ENCODE assay signal across 9 cellular contexts in genomic region chr17:30554839-30555751, GRCh38.
DNase-seq lines count a peak whose midpoint lies in the region; ATAC-seq and TF ChIP-seq lines count a peak whose summit lies in the region.
"Had no signal": no experiment of that assay in that cellular context is flagged by ENCODE, and none has a peak within 500 bp of the region (broad histone marks: within the 10 kb centered on the region; RNA-seq: fewer than 3 reads in every experiment).

No MANE protein-coding gene starts in this region.

- no peak for TF ChIP-seq POLR2A in breast epithelium (IDR thresholded peaks at IDR 0.05)

- no peaks in the 10 kb centered on the region for H3K79me2 ChIP-seq in DND-41 (ENCODE audit: insufficient read depth, low read length)

- H3K4me3 ChIP-seq in DND-41 (ENCODE audit: low read depth in 1 of 2, low read length in 2 of 2) (no peak overlapping the region), HFF-Myc (replicated peaks; ENCODE audit: low read depth, low read length) (no peak overlapping the region), breast epithelium (no peak overlapping the region)

- DNase-seq in DND-41 (no peak), HFF-Myc (ENCODE audit: extremely low read depth, low read depth) (no peak), kidney tubule cell (ENCODE audit: low spot score) (peak; percentile 10), hypothalamus (lab: John Stamatoyannopoulos, UW) (no peak), breast epithelium (ENCODE audit: low spot score in 2 of 2) (no peak), NCI-H2227 (lab: John Stamatoyannopoulos, UW; ENCODE audit: unreplicated experiment) (no peak)
- DNase-seq in activated CD4-positive, alpha-beta memory T cell treated with anti-CD3 and anti-CD28 coated beads, Interleukin-2, amount 10 ng/mL, durations not matched to agents 7 days and 5 days = peak; percentile 15
- DNase-seq in stimulated activated CD4-positive, alpha-beta T cell treated with anti-CD3 and anti-CD28 coated beads, Interleukin-4, amount 100 ng/mL, for 4 hours = no peak
- DNase-seq: activated CD4-positive, alpha-beta T cell treated with anti-CD3 and anti-CD28 coated beads, Interleukin-2, amount 10 ng/mL, durations not matched to agents 7 days and 5 days had no signal

- no peak overlapping the region for H2AFZ ChIP-seq in DND-41 (ENCODE audit: low read depth, low read length)

- H3K27ac Mint-ChIP-seq in activated CD4-positive, alpha-beta memory T cell treated with anti-CD3 and anti-CD28 coated beads, Interleukin-2, amount 10 ng/mL, durations not matched to agents 7 days and 5 days = no peak overlapping the region
- H3K27ac Mint-ChIP-seq: activated CD4-positive, alpha-beta T cell treated with anti-CD3 and anti-CD28 coated beads, Interleukin-2, amount 10 ng/mL, durations not matched to agents 7 days and 5 days had no signal

- no peak overlapping the region for H3K4me2 ChIP-seq in DND-41 (ENCODE audit: insufficient read depth, low read length)

- H3K4me1 ChIP-seq in DND-41 (ENCODE audit: insufficient read depth, low read length) (peaks cover 21% of the 10 kb centered on the region), breast epithelium (no peaks in the 10 kb centered on the region)

- H3K27me3 ChIP-seq in DND-41 (ENCODE audit: insufficient read depth, low read length, poor library complexity) (no peaks in the 10 kb centered on the region), breast epithelium (no peaks in the 10 kb centered on the region)

- TF ChIP-seq CTCF in DND-41 (IDR thresholded peaks at IDR 0.05; ENCODE audit: borderline replicate concordance, extremely low read depth, low read length, poor library complexity, severe bottlenecking) = peak; percentile 45
- TF ChIP-seq CTCF in HFF-Myc (IDR thresholded peaks at IDR 0.05; ENCODE audit: low read depth, low read length, missing control alignments) = peak; percentile 43
- TF ChIP-seq CTCF in breast epithelium (IDR thresholded peaks at IDR 0.05) = no peak

- peaks cover 22% of the 10 kb centered on the region for H3K4me1 Mint-ChIP-seq in activated CD4-positive, alpha-beta memory T cell treated with anti-CD3 and anti-CD28 coated beads, Interleukin-2, amount 10 ng/mL, durations not matched to agents 7 days and 5 days

- H3K4me3 Mint-ChIP-seq in activated CD4-positive, alpha-beta memory T cell treated with anti-CD3 and anti-CD28 coated beads, Interleukin-2, amount 10 ng/mL, durations not matched to agents 7 days and 5 days = no peak overlapping the region
- H3K4me3 Mint-ChIP-seq: activated CD4-positive, alpha-beta T cell treated with anti-CD3 and anti-CD28 coated beads, Interleukin-2, amount 10 ng/mL, durations not matched to agents 7 days and 5 days had no signal

- 0 out of 2 replicates have a peak, but pooled peaks cover 3% of the 10 kb centered on the region for H4K20me1 ChIP-seq in DND-41 (ENCODE audit: insufficient read depth, low read length)

- H3K9me3 Mint-ChIP-seq in activated CD4-positive, alpha-beta memory T cell treated with anti-CD3 and anti-CD28 coated beads, Interleukin-2, amount 10 ng/mL, durations not matched to agents 7 days and 5 days = no peaks in the 10 kb centered on the region
- H3K9me3 Mint-ChIP-seq: activated CD4-positive, alpha-beta T cell treated with anti-CD3 and anti-CD28 coated beads, Interleukin-2, amount 10 ng/mL, durations not matched to agents 7 days and 5 days had no signal

- intact Hi-C loops in breast epithelium (cut with DNase I; ENCODE audit: low total_unique reads) = no loop called here

- no peaks in the 10 kb centered on the region for H3K27me3 Mint-ChIP-seq in activated CD4-positive, alpha-beta memory T cell treated with anti-CD3 and anti-CD28 coated beads, Interleukin-2, amount 10 ng/mL, durations not matched to agents 7 days and 5 days
- H3K27me3 Mint-ChIP-seq: activated CD4-positive, alpha-beta T cell treated with anti-CD3 and anti-CD28 coated beads, Interleukin-2, amount 10 ng/mL, durations not matched to agents 7 days and 5 days had no signal

- no peak overlapping the region for H3K9ac ChIP-seq in DND-41 (ENCODE audit: low read depth, low read length)

- no peaks in the 10 kb centered on the region for H3K36me3 Mint-ChIP-seq in activated CD4-positive, alpha-beta memory T cell treated with anti-CD3 and anti-CD28 coated beads, Interleukin-2, amount 10 ng/mL, durations not matched to agents 7 days and 5 days (ENCODE audit: low read depth)

- H3K9me3 ChIP-seq in DND-41 (ENCODE audit: insufficient read depth, low read length, severe bottlenecking) (no peaks in the 10 kb centered on the region), breast epithelium (no peaks in the 10 kb centered on the region)

- no peak for ATAC-seq in DND-41 (ENCODE audit: insufficient read depth, low read depth)

- no peak overlapping the region for H3K27ac ChIP-seq in DND-41 (ENCODE audit: low read length)
- H3K27ac ChIP-seq in breast epithelium = no peak overlapping the region

- H3K36me3 ChIP-seq in DND-41 (ENCODE audit: insufficient read depth, low read length) = no peaks in the 10 kb centered on the region
- no peaks in the 10 kb centered on the region for H3K36me3 ChIP-seq in breast epithelium

- POLR2A ChIA-PET in activated CD4-positive, alpha-beta memory T cell treated with anti-CD3 and anti-CD28 coated beads, Interleukin-2, amount 10 ng/mL, durations not matched to agents 7 days and 5 days (lab: Charles Lee) = no interaction called here

- CTCF ChIA-PET in activated CD4-positive, alpha-beta memory T cell treated with anti-CD3 and anti-CD28 coated beads, Interleukin-2, amount 10 ng/mL, durations not matched to agents 7 days and 5 days (lab: Charles Lee) = no interaction called here

Comparison
In these comparisons a context has a peak if more than half of its experiments do, and no peak if none do; other contexts are left out.
1. DNase-seq: peak in activated CD4-positive, alpha-beta memory T cell treated with anti-CD3 and anti-CD28 coated beads, Interleukin-2, amount 10 ng/mL, durations not matched to agents 7 days and 5 days (single experiment) and kidney tubule cell (single experiment); none in DND-41 (single experiment), HFF-Myc (single experiment), stimulated activated CD4-positive, alpha-beta T cell treated with anti-CD3 and anti-CD28 coated beads, Interleukin-4, amount 100 ng/mL, for 4 hours (0 of 2), hypothalamus (0 of 51), breast epithelium (0 of 2) and NCI-H2227 (single experiment).
2. CTCF ChIP-seq: peak in DND-41 (single experiment) and HFF-Myc (single experiment); none in breast epithelium (0 of 3).